Comparison of ENCODE assay signal across 8 cellular contexts in the genomic region with DNA sequence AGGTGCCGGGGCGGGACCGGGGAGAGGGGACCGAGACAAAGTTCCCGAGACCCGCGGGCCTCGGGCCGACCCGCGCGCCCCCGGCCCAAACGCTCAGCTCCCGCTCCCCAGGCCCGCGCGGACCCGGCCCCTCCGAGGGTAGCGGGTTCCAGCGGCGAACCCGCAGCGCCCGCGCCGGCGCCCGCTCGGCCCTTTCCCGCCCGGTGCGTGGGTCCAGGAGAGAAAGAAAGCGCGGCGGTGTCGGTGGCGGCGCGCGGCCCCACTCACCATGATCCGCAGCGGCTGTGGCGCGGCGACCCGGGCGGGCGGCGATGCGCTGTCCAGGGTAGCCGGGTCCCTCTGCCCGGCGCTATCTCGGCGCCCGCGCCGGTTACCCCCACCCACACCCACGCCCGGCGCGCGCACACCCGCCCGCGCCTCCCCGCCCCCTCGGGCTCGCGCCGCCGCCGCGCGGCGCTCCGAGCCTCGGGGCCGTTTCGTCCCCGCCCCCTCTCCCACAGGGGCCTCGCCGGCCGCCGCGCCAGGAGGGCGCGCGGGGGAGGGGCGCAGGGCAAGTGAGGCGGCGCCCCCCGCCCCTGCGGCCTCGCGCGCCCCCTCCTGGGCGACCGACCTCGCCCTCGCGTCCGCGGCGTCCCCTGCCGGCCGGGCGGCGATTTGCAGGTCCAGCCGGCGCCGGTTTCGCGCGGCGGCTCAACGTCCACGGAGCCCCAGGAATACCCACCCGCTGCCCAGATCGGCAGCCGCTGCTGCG. TPM values are rescaled to one million over a fixed set of nuclear protein-coding genes. Genes with fewer than 3 reads are reported as not detected.
DNase-seq lines count a peak whose midpoint lies in the region; ATAC-seq and TF ChIP-seq lines count a peak whose summit lies in the region.

A gene with protein sequence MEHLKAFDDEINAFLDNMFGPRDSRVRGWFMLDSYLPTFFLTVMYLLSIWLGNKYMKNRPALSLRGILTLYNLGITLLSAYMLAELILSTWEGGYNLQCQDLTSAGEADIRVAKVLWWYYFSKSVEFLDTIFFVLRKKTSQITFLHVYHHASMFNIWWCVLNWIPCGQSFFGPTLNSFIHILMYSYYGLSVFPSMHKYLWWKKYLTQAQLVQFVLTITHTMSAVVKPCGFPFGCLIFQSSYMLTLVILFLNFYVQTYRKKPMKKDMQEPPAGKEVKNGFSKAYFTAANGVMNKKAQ (minus strand): TSS at position 345 of the 751 bp plus-strand sequence. CDS start 75 bp downstream, at position 270.

- intact Hi-C loops in lower lobe of right lung (cut with DNase I) (no loop called here), tibial artery (cut with DNase I; ENCODE audit: low total_unique reads) (no loop called here)

- no peak within 1 kb of the TSS for H3K27ac ChIP-seq in lower lobe of right lung
- H3K27ac ChIP-seq in tibial artery, result no peak within 1 kb of the TSS

- H3K9me3 ChIP-seq in lower lobe of right lung, result no peaks in the 10 kb centered on the region
- H3K9me3 ChIP-seq in tibial artery, result peaks cover 0 to 4% (median 0%) of the 10 kb centered on the region in 3 donors

- peak within 1 kb of the TSS; percentile 40 for H3K4me3 ChIP-seq in HFF-Myc (replicated peaks; ENCODE audit: low read depth, low read length)
- H3K4me3 ChIP-seq in lower lobe of right lung, result peak within 1 kb of the TSS; percentile 49
- peak within 1 kb of the TSS; percentile 39 to 60 for H3K4me3 ChIP-seq in tibial artery

- DNase-seq in GM04504 (ENCODE audit: low read depth) (peak; percentile 7), HFF-Myc (ENCODE audit: extremely low read depth, low read depth) (no peak), dermis microvascular lymphatic vessel endothelial cell (ENCODE audit: low read depth in 2 of 2) (peak; percentile 10 to 61), lower lobe of right lung (no peak), tibial artery (no peak)

- TF ChIP-seq CTCF in HFF-Myc (IDR thresholded peaks at IDR 0.05; ENCODE audit: low read depth, low read length, missing control alignments), result peak; percentile 68
- peak; percentile 28 for TF ChIP-seq CTCF in lower lobe of right lung (IDR thresholded peaks at IDR 0.05)
- peak in 1 of 2 experiments; percentile 21 for TF ChIP-seq CTCF in tibial artery (IDR thresholded peaks at IDR 0.05)

- H3K27me3 ChIP-seq in lower lobe of right lung (ENCODE audit: low read depth) (peaks cover 86% of the 10 kb centered on the region), tibial artery (peaks cover 0 to 67% of the 10 kb centered on the region in 2 donors)

- H3K4me1 ChIP-seq in lower lobe of right lung, result no peaks in the 10 kb centered on the region
- peaks cover 0 to 14% (median 13%) of the 10 kb centered on the region in 4 donors for H3K4me1 ChIP-seq in tibial artery

- ATAC-seq in SK-N-SH treated with all-trans-retinoic acid at 6 μM for 48 hours (peak; percentile 88), lower lobe of right lung (peak; percentile 82 to 89), HG02885 (IDR thresholded peaks at IDR 0.05; ENCODE audit: poor library complexity, unreplicated experiment) (no peak), HG02938 (IDR thresholded peaks at IDR 0.05; ENCODE audit: unreplicated experiment) (no peak)

- H3K36me3 ChIP-seq in lower lobe of right lung (no peaks in the 10 kb centered on the region), tibial artery (no peaks in the 10 kb centered on the region)

TF ChIP-seq in SK-N-SH treated with all-trans-retinoic acid at 6 μM for 48 hours, 23 proteins besides CTCF, POLR2A, EP300 and RAD21:
- TF ChIP-seq SNAI2 (CRISPR knock-in tag; IDR thresholded peaks at IDR 0.05), result 0 out of 2 replicates have a peak, but pooled peaks have one; percentile 41
- TF ChIP-seq, protein P1, sequence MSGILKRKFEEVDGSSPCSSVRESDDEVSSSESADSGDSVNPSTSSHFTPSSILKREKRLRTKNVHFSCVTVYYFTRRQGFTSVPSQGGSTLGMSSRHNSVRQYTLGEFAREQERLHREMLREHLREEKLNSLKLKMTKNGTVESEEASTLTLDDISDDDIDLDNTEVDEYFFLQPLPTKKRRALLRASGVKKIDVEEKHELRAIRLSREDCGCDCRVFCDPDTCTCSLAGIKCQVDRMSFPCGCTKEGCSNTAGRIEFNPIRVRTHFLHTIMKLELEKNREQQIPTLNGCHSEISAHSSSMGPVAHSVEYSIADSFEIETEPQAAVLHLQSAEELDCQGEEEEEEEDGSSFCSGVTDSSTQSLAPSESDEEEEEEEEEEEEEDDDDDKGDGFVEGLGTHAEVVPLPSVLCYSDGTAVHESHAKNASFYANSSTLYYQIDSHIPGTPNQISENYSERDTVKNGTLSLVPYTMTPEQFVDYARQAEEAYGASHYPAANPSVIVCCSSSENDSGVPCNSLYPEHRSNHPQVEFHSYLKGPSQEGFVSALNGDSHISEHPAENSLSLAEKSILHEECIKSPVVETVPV (CRISPR knock-in tag; IDR thresholded peaks at IDR 0.05), result no peak
- TF ChIP-seq ZNF8 (CRISPR knock-in tag; IDR thresholded peaks at IDR 0.05), result peak; percentile 40; the same call in 1 of the 2 replicates
- TF ChIP-seq, protein P2, sequence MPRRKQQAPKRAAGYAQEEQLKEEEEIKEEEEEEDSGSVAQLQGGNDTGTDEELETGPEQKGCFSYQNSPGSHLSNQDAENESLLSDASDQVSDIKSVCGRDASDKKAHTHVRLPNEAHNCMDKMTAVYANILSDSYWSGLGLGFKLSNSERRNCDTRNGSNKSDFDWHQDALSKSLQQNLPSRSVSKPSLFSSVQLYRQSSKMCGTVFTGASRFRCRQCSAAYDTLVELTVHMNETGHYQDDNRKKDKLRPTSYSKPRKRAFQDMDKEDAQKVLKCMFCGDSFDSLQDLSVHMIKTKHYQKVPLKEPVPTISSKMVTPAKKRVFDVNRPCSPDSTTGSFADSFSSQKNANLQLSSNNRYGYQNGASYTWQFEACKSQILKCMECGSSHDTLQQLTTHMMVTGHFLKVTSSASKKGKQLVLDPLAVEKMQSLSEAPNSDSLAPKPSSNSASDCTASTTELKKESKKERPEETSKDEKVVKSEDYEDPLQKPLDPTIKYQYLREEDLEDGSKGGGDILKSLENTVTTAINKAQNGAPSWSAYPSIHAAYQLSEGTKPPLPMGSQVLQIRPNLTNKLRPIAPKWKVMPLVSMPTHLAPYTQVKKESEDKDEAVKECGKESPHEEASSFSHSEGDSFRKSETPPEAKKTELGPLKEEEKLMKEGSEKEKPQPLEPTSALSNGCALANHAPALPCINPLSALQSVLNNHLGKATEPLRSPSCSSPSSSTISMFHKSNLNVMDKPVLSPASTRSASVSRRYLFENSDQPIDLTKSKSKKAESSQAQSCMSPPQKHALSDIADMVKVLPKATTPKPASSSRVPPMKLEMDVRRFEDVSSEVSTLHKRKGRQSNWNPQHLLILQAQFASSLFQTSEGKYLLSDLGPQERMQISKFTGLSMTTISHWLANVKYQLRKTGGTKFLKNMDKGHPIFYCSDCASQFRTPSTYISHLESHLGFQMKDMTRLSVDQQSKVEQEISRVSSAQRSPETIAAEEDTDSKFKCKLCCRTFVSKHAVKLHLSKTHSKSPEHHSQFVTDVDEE (CRISPR knock-in tag; IDR thresholded peaks at IDR 0.05), result peak; percentile 36; the same call in 1 of the 2 replicates
- no peak for TF ChIP-seq ARNTL (CRISPR knock-in tag; IDR thresholded peaks at IDR 0.05; ENCODE audit: borderline replicate concordance, low read depth)
- TF ChIP-seq, protein P3, sequence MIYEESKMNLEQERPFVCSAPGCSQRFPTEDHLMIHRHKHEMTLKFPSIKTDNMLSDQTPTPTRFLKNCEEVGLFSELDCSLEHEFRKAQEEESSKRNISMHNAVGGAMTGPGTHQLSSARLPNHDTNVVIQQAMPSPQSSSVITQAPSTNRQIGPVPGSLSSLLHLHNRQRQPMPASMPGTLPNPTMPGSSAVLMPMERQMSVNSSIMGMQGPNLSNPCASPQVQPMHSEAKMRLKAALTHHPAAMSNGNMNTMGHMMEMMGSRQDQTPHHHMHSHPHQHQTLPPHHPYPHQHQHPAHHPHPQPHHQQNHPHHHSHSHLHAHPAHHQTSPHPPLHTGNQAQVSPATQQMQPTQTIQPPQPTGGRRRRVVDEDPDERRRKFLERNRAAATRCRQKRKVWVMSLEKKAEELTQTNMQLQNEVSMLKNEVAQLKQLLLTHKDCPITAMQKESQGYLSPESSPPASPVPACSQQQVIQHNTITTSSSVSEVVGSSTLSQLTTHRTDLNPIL (CRISPR knock-in tag; IDR thresholded peaks at IDR 0.05; ENCODE audit: low read depth), result no peak
- no peak for TF ChIP-seq ZFP30 (CRISPR knock-in tag; IDR thresholded peaks at IDR 0.05)

RNA-seq across cellular contexts. Expression of the gene that starts here (rescaled TPM):
- not detected in 2 replicates for total RNA-seq in dermis microvascular lymphatic vessel endothelial cell
- total RNA-seq in lower lobe of right lung, result 0.21 TPM

Comparison
In these comparisons a context has a peak if more than half of its experiments do, and no peak if none do; other contexts are left out.
1. Peak in DNase-seq in dermis microvascular lymphatic vessel endothelial cell; RNA of the gene not detected or under 1 TPM.
2. Peak in ATAC-seq and H3K4me3 ChIP-seq in lower lobe of right lung; RNA of the gene not detected or under 1 TPM.